Comparison of ENCODE assay signal across 8 cellular contexts in the genomic region with DNA sequence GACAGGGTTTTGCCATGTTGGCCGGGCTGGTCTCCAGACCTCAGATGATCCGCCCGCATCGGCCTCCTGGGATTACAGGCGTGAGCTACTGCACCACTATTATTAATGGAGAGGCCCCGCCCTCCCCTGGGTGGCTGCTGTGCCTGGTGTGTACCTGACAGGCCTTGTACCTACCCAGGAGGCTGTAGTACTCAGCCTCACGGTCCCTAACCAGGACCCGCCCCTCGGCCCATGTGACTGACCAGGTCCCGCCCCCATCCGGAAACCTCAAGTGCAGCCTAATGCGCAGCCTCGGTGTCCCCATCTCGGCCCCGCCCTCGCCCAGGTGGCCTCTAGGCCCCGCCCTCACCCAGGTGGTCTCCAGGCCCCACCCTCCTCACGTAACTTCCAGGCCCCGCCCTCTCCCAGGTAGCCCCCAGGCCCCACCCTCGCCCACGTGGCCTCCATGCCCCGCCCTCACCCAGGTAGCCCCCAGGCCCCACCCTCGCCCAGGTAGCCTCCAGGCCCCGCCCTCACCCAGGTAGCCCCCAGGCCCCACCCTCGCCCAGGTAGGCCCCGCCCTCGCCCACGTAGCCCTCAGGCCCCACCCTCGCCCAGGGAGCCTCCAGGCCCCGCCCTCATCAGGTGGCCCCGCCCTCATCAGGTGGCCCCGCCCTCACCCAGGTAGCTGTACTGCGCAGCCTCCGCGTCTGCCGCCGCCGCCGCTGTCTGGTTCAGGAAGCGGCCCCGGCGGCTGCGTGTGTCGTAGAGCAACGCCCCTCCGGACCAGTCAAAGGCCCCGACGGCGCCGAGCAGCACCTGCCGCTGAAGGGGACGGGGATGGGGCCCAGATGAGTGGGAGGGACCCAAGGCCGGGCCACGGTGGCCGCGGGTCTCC.
DNase-seq lines count a peak whose midpoint lies in the region; ATAC-seq and TF ChIP-seq lines count a peak whose summit lies in the region.

No MANE protein-coding gene starts in this region.

- H3K9me3 ChIP-seq in DOHH2 (ENCODE audit: control insufficient read depth, insufficient read depth, low read length) = no peaks in the 10 kb centered on the region

- H3K27ac ChIP-seq in DOHH2 (ENCODE audit: low read depth, low read length) = no peak overlapping the region

- peak overlapping the region; percentile 47 for H3K4me3 ChIP-seq in DOHH2 (ENCODE audit: low read length)

- no peaks in the 10 kb centered on the region for H3K27me3 ChIP-seq in DOHH2 (ENCODE audit: control insufficient read depth, low read length)

- intact Hi-C loops in head of caudate nucleus (cut with DNase I) = no loop called here

- peak overlapping the region; percentile 52 for H3K4me2 ChIP-seq in DOHH2 (ENCODE audit: low read length)

- H3K4me1 ChIP-seq in DOHH2 (ENCODE audit: control insufficient read depth, low read length) = peaks cover 29% of the 10 kb centered on the region

- H3K36me3 ChIP-seq in DOHH2 (ENCODE audit: control insufficient read depth, low read length) = no peaks in the 10 kb centered on the region

- DNase-seq in NCI-H2081 (lab: John Stamatoyannopoulos, UW) (peak; percentile 84 to 92), activated T-cell treated with anti-CD3 and anti-CD28 coated beads for 1 hour (ENCODE audit: low read depth) (peak; percentile 70), head of caudate nucleus (peak in 33 of 42 donors; percentile 17 to 77 (median 45)), retina (peak; percentile 64), OCI-M2 (lab: John Stamatoyannopoulos, UW; ENCODE audit: unreplicated experiment) (no peak), medulla oblongata (ENCODE audit: extremely low spot score) (no peak)

- TF ChIP-seq CTCF in DOHH2 (IDR thresholded peaks at IDR 0.05; ENCODE audit: low read depth, low read length, poor library complexity, severe bottlenecking) = no peak

- ATAC-seq in HG03342 (IDR thresholded peaks at IDR 0.05; ENCODE audit: unreplicated experiment) = no peak

- no peaks in the 10 kb centered on the region for H3K9me2 ChIP-seq in DOHH2 (replicated peaks; ENCODE audit: control insufficient read depth, low read length)

- H3K79me2 ChIP-seq in DOHH2 (ENCODE audit: control insufficient read depth, low read length) = no peaks in the 10 kb centered on the region

- H4K20me1 ChIP-seq in DOHH2 (ENCODE audit: control insufficient read depth, insufficient read depth, low read depth, low read length) = no peaks in the 10 kb centered on the region

- peaks cover 3% of the 10 kb centered on the region; the same call in 1 of the 2 replicates for H3F3A ChIP-seq in DOHH2 (ENCODE audit: control insufficient read depth, insufficient read depth)

Comparison
In these comparisons a context has a peak if more than half of its experiments do, and no peak if none do; other contexts are left out.
1. DNase-seq: peak in NCI-H2081 (2 of 2), activated T-cell treated with anti-CD3 and anti-CD28 coated beads for 1 hour (single experiment), head of caudate nucleus (33 of 42) and retina (single experiment); none in OCI-M2 (single experiment) and medulla oblongata (single experiment).